In the genomic region with DNA sequence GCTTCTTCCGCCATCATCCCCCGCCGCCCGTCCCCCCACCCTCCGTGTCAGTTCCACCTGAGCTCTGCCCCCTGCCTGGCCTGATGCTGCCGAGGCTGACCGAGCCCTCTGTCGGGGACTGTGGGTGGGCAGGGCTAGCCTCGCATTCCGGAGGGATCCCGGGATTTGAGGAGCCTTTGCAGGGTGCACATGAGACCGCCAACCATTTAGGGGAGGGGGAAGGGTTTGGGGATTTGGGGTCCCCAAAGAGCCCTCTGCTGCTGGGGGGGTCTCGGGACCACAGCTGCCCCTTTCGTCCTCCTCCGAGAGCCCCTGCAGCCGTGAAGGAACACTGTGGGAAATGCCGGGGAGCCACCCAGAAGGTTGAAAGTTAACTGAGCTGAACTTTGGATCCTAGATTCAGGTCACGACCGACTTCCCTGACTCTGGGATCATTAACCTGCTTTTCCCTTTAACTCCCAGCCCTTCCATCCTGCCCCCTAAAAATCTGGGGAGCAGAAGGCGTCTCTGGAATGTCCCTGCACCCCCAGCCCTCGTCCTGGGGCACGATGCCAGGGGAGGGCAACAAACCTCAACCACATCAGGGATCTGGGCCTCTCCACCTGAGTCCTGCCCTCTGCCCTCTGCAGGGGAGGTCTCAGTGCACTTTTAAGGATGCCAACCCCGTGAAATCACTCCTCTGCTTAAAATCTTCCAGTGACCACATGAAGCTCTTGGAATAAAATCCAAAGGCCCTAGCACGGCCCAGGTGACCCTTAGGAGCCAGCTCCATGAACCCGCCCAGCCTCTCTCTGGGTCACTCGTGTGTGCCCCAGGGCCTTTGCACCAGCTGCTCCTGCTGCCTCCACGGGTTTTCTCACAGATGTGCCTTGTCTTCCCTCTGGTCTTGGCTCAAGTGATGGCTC, we compare ENCODE assay signal across 2 cellular contexts.
TF ChIP-seq lines count a peak whose summit lies in the region.

No MANE protein-coding gene starts in this region.

TF ChIP-seq in Ishikawa, 13 proteins besides CTCF, POLR2A, EP300 and RAD21 (continued from another document):
- TF ChIP-seq MAX (IDR thresholded peaks at IDR 0.05) (no peak), CREB1 (IDR thresholded peaks at IDR 0.05; ENCODE audit: low read depth) (no peak), TAF1 (IDR thresholded peaks at IDR 0.05; ENCODE audit: low read depth) (no peak), YY1 (IDR thresholded peaks at IDR 0.05; ENCODE audit: low read depth) (no peak), TEAD4 (IDR thresholded peaks at IDR 0.05) (peak; percentile 23; the same call in 1 of the 2 replicates), USF1 (IDR thresholded peaks at IDR 0.05) (no peak), TCF12 (IDR thresholded peaks at IDR 0.05; ENCODE audit: low read depth) (no peak), EGR1 (IDR thresholded peaks at IDR 0.05) (no peak), CEBPB (IDR thresholded peaks at IDR 0.05) (no peak)
- TF ChIP-seq, protein P1, sequence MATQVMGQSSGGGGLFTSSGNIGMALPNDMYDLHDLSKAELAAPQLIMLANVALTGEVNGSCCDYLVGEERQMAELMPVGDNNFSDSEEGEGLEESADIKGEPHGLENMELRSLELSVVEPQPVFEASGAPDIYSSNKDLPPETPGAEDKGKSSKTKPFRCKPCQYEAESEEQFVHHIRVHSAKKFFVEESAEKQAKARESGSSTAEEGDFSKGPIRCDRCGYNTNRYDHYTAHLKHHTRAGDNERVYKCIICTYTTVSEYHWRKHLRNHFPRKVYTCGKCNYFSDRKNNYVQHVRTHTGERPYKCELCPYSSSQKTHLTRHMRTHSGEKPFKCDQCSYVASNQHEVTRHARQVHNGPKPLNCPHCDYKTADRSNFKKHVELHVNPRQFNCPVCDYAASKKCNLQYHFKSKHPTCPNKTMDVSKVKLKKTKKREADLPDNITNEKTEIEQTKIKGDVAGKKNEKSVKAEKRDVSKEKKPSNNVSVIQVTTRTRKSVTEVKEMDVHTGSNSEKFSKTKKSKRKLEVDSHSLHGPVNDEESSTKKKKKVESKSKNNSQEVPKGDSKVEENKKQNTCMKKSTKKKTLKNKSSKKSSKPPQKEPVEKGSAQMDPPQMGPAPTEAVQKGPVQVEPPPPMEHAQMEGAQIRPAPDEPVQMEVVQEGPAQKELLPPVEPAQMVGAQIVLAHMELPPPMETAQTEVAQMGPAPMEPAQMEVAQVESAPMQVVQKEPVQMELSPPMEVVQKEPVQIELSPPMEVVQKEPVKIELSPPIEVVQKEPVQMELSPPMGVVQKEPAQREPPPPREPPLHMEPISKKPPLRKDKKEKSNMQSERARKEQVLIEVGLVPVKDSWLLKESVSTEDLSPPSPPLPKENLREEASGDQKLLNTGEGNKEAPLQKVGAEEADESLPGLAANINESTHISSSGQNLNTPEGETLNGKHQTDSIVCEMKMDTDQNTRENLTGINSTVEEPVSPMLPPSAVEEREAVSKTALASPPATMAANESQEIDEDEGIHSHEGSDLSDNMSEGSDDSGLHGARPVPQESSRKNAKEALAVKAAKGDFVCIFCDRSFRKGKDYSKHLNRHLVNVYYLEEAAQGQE (IDR thresholded peaks at IDR 0.05; ENCODE audit: low read depth): no peak

TF ChIP-seq in H1, 55 proteins besides CTCF, POLR2A, EP300 and RAD21 (continued from another document):
- TF ChIP-seq EZH2 (IDR thresholded peaks at IDR 0.05; ENCODE audit: low read depth, low read length, severe bottlenecking): no peak
- TF ChIP-seq E2F6 (IDR thresholded peaks at IDR 0.05): no peak
